In genomic region chr14:72882047-72882446, GRCh38 we compare ENCODE assay signal across 23 cellular contexts. TPM values are rescaled to one million over a fixed set of nuclear protein-coding genes. Genes with fewer than 3 reads are reported as not detected.
DNase-seq lines count a peak whose midpoint lies in the region; ATAC-seq, FAIRE-seq and TF ChIP-seq lines count a peak whose summit lies in the region.
"Had no signal": no experiment of that assay in that cellular context is flagged by ENCODE, and none has a peak within 500 bp of the region (broad histone marks: within the 10 kb centered on the region; RNA-seq: fewer than 3 reads in every experiment).

No MANE protein-coding gene starts in this region.

- no peaks in the 10 kb centered on the region for H4K20me1 ChIP-seq in K562 (replicated peaks; ENCODE audit: control insufficient read depth, insufficient read depth, low read length)
- H4K20me1 ChIP-seq: BLaER1 treated with 17β-estradiol and CSF1 and Interleukin-3, amounts not matched to agents 10 nM and 100 nM had no signal

- H3K4me1 ChIP-seq in A549 (no peaks in the 10 kb centered on the region), K562 (replicated peaks in 1 of 2; ENCODE audit: control insufficient read depth in 2 of 2, insufficient read depth in 2 of 2, low read length in 2 of 2) (peaks cover 0 to 6% of the 10 kb centered on the region in 2 experiments; a peak in 3 of 5 replicates)
- H3K4me1 ChIP-seq: Caco-2 had no signal

- intact Hi-C loops in K562 (cut with micrococcal nuclease) = no loop called here

- H3K27ac Mint-ChIP-seq in activated CD8-positive, alpha-beta memory T cell treated with anti-CD3 and anti-CD28 coated beads, Interleukin-2, amount 10 ng/mL, durations not matched to agents 7 days and 5 days = peak overlapping the region; percentile 5
- peak overlapping the region; percentile 21 to 82 (median 63) for H3K27ac Mint-ChIP-seq in nephron
- no peak overlapping the region for H3K27ac Mint-ChIP-seq in chondrocyte (ENCODE audit: unreplicated experiment)
- H3K27ac Mint-ChIP-seq: CD14-positive monocyte; CD4-positive, alpha-beta T cell; H9 had no signal

- FAIRE-seq in A549 (lab: Jason Lieb, UNC) (no peak), K562 (lab: Jason Lieb, UNC) (no peak)
- FAIRE-seq: A204.1, G401.6, GM12892 had no signal

- H3K9me3 ChIP-seq in A549 = no peaks in the 10 kb centered on the region
- H3K9me3 ChIP-seq in K562 (replicated peaks; ENCODE audit: control insufficient read depth, insufficient read depth, low read depth, low read length) = no peaks in the 10 kb centered on the region
- H3K9me3 ChIP-seq: BE2C; BLaER1 treated with 17β-estradiol and CSF1 and Interleukin-3, amounts not matched to agents 10 nM and 100 nM; Caco-2 had no signal

- no peak overlapping the region for H3K4me2 ChIP-seq in A549
- no peak overlapping the region for H3K4me2 ChIP-seq in K562 (ENCODE audit: insufficient read depth, low read length)

- no peak for ATAC-seq in activated CD8-positive, alpha-beta memory T cell treated with anti-CD3 and anti-CD28 coated beads, Interleukin-2, amount 10 ng/mL, durations not matched to agents 7 days and 5 days
- no peak for ATAC-seq in A549
- no peak for ATAC-seq in K562
- ATAC-seq in HG03457 (IDR thresholded peaks at IDR 0.05; ENCODE audit: unreplicated experiment) = no peak
- ATAC-seq: HCT116 had no signal

- peaks cover 45% of the 10 kb centered on the region for H3K4me1 Mint-ChIP-seq in activated CD8-positive, alpha-beta memory T cell treated with anti-CD3 and anti-CD28 coated beads, Interleukin-2, amount 10 ng/mL, durations not matched to agents 7 days and 5 days
- H3K4me1 Mint-ChIP-seq in nephron (peaks cover 48% of the 10 kb centered on the region), chondrocyte (ENCODE audit: low read depth) (no peaks in the 10 kb centered on the region)

- peaks cover 10% of the 10 kb centered on the region for H3K27me3 Mint-ChIP-seq in activated CD8-positive, alpha-beta memory T cell treated with anti-CD3 and anti-CD28 coated beads, Interleukin-2, amount 10 ng/mL, durations not matched to agents 7 days and 5 days
- H3K27me3 Mint-ChIP-seq in nephron (ENCODE audit: low read depth) (peaks cover 11% of the 10 kb centered on the region), chondrocyte (ENCODE audit: low read depth) (no peaks in the 10 kb centered on the region)
- H3K27me3 Mint-ChIP-seq: CD4-positive, alpha-beta T cell had no signal

- no peak for TF ChIP-seq EP300 in A549 (IDR thresholded peaks at IDR 0.05)
- TF ChIP-seq EP300 in K562 (IDR thresholded peaks at IDR 0.05; ENCODE audit: low read length) = no peak

- H3K36me3 ChIP-seq in K562 (ENCODE audit: control insufficient read depth, insufficient read depth, low read length) = no peaks in the 10 kb centered on the region
- H3K36me3 ChIP-seq: BE2C; BLaER1 treated with 17β-estradiol and CSF1 and Interleukin-3, amounts not matched to agents 10 nM and 100 nM had no signal

- no peak overlapping the region for H2AFZ ChIP-seq in K562 (ENCODE audit: low read depth, low read length)

- no peak overlapping the region for H3K27ac ChIP-seq in A549
- no peak overlapping the region for H3K27ac ChIP-seq in K562 (ENCODE audit: extremely low read depth, low read depth, low read length)
- H3K27ac ChIP-seq: 22Rv1; BLaER1 treated with 17β-estradiol and CSF1 and Interleukin-3, amounts not matched to agents 10 nM and 100 nM had no signal

- no peaks in the 10 kb centered on the region for H3K9me1 ChIP-seq in K562 (ENCODE audit: control insufficient read depth, insufficient read depth, low read length)

- in situ Hi-C loops in K562 (cut with MboI) = no loop called here

- no peak overlapping the region for H3K4me3 Mint-ChIP-seq in activated CD8-positive, alpha-beta memory T cell treated with anti-CD3 and anti-CD28 coated beads, Interleukin-2, amount 10 ng/mL, durations not matched to agents 7 days and 5 days
- H3K4me3 Mint-ChIP-seq in nephron (no peak overlapping the region), chondrocyte (ENCODE audit: unreplicated experiment) (no peak overlapping the region)
- H3K4me3 Mint-ChIP-seq: CD14-positive monocyte; CD4-positive, alpha-beta T cell had no signal

- BruUV-seq in K562 (replicated peaks; lab: Mats Ljungman, UMichigan) = no TSS peak

- peaks cover 3% of the 10 kb centered on the region for H3K9me3 Mint-ChIP-seq in activated CD8-positive, alpha-beta memory T cell treated with anti-CD3 and anti-CD28 coated beads, Interleukin-2, amount 10 ng/mL, durations not matched to agents 7 days and 5 days (ENCODE audit: low read depth)
- H3K9me3 Mint-ChIP-seq in nephron (no peaks in the 10 kb centered on the region), chondrocyte (ENCODE audit: low read depth) (no peaks in the 10 kb centered on the region)
- H3K9me3 Mint-ChIP-seq: CD4-positive, alpha-beta T cell had no signal

- TF ChIP-seq CTCF in A549 (IDR thresholded peaks at IDR 0.05) = no peak
- TF ChIP-seq CTCF in K562 (IDR thresholded peaks at IDR 0.05 in 2 of 3, conservative IDR thresholded peaks at IDR 0.05 in 1 of 3; ENCODE audit: insufficient read depth in 2 of 3, low read depth in 1 of 3, low read length in 3 of 3) = no peak
- TF ChIP-seq CTCF in nephron (IDR thresholded peaks at IDR 0.05; ENCODE audit: unreplicated experiment in 3 of 3) = no peak
- no peak for TF ChIP-seq CTCF in chondrocyte (IDR thresholded peaks at IDR 0.05)

- no peaks in the 10 kb centered on the region for H3K27me3 ChIP-seq in K562 (ENCODE audit: control insufficient read depth in 2 of 2, insufficient read depth in 2 of 2, low read length in 2 of 2)
- H3K27me3 ChIP-seq: BE2C had no signal

- no peak for DNase-seq in activated CD8-positive, alpha-beta memory T cell treated with anti-CD3 and anti-CD28 coated beads, Interleukin-2, amount 10 ng/mL, durations not matched to agents 7 days and 5 days
- no peak for DNase-seq in activated CD8-positive, alpha-beta memory T cell treated with anti-CD3 and anti-CD28 coated beads, Interleukin-2, amount 50 U/mL, for 4 hours
- no peak for DNase-seq in A549 (ENCODE audit: low read depth in 1 of 2, low spot score in 1 of 2)
- DNase-seq in K562 (ENCODE audit: extremely low read depth in 1 of 4, low spot score in 3 of 4) = no peak
- no peak for DNase-seq in NCI-H2171 treated with DMSO at 0.1 percent for 48 hours (lab: John Stamatoyannopoulos, UW)
- no peak for DNase-seq in chondrocyte (ENCODE audit: low spot score)
- DNase-seq: ACHN; AML-193; BE2C; Caco-2; CD4-positive, alpha-beta T cell; DMS153; DND-41; H9 had no signal

- no peak overlapping the region for H3K4me3 ChIP-seq in A549
- H3K4me3 ChIP-seq in K562 = no peak overlapping the region
- H3K4me3 ChIP-seq: BLaER1 treated with 17β-estradiol and CSF1 and Interleukin-3, amounts not matched to agents 10 nM and 100 nM had no signal

- 88% methylated on average over 1 of the region's 1 CpG for WGBS in A549 (ENCODE audit: missing lambda C conversion rate)
- 33% methylated on average over 1 of the region's 1 CpG for WGBS in K562 (ENCODE audit: insufficient coverage, low coverage, missing lambda C conversion rate)

- no peak overlapping the region for H3K9ac ChIP-seq in K562 (ENCODE audit: insufficient read depth in 1 of 2, low read depth in 2 of 2, low read length in 2 of 2)
- H3K9ac ChIP-seq: BLaER1 treated with 17β-estradiol and CSF1 and Interleukin-3, amounts not matched to agents 10 nM and 100 nM had no signal

- CTCF ChIA-PET in activated CD8-positive, alpha-beta memory T cell treated with anti-CD3 and anti-CD28 coated beads, Interleukin-2, amount 10 ng/mL, durations not matched to agents 7 days and 5 days (lab: Charles Lee) = interaction anchor here (2.2 kb wide), 1 partner anchor 23 kb away, joined by 5 read pairs; no protein-coding TSS in a partner anchor
- CTCF ChIA-PET in A549 (lab: Yijun Ruan, JAX) = interaction anchor here (1.5 kb wide), 1 partner anchor 23 kb away, joined by 4 read pairs; no protein-coding TSS in a partner anchor
- CTCF ChIA-PET in K562 (lab: Yijun Ruan, JAX; ENCODE audit: low intra/inter-chr PET ratio) = no interaction called here

- POLR2A ChIA-PET in A549 (lab: Yijun Ruan, JAX) = no interaction called here
- POLR2A ChIA-PET in K562 (lab: Yijun Ruan, JAX) = interaction anchor here (1.1 kb wide), 2 partner anchors 12 to 26 kb away, joined by 3 to 4 read pairs; partner anchors contain the start of gene DPF3

- H3K79me2 ChIP-seq in K562 (ENCODE audit: control insufficient read depth, insufficient read depth, low read length) = no peaks in the 10 kb centered on the region

- no peak for TF ChIP-seq POLR2A in A549 (IDR thresholded peaks at IDR 0.05; ENCODE audit: low read length)
- TF ChIP-seq POLR2A in K562 (conservative IDR thresholded peaks at IDR 0.05) = no peak

- H3K36me3 Mint-ChIP-seq in activated CD8-positive, alpha-beta memory T cell treated with anti-CD3 and anti-CD28 coated beads, Interleukin-2, amount 10 ng/mL, durations not matched to agents 7 days and 5 days = peaks cover 19% of the 10 kb centered on the region
- H3K36me3 Mint-ChIP-seq in nephron (ENCODE audit: low read depth) (peaks cover 6% of the 10 kb centered on the region), chondrocyte (ENCODE audit: low read depth) (no peaks in the 10 kb centered on the region)
- H3K36me3 Mint-ChIP-seq: CD14-positive monocyte had no signal

- TF ChIP-seq RAD21 in A549 (conservative IDR thresholded peaks at IDR 0.05 in 1 of 2, IDR thresholded peaks at IDR 0.05 in 1 of 2) (no peak), K562 (CRISPR knock-in tag; conservative IDR thresholded peaks at IDR 0.05 in 1 of 2, IDR thresholded peaks at IDR 0.05 in 1 of 2) (no peak)

RNA-seq across cellular contexts. Expression of gene DPF3, which starts 11.9 kb away (rescaled TPM):
- total RNA-seq in activated CD8-positive, alpha-beta memory T cell treated with anti-CD3 and anti-CD28 coated beads, Interleukin-2, amount 10 ng/mL, durations not matched to agents 7 days and 5 days = 10 to 100 TPM; 10.2 to 12.2 TPM
- polyA plus RNA-seq in A549 (2011; rRNA removed) (0.05 and 0.28 TPM in 2 replicates), A549 (2017; fragmentation: RNase III; extraction: RNeasy Plus Mini Kit Qiagen cat#74134 plus additional on column Dnase treatment) (0.09 to 0.24 TPM (median 0.10 TPM) in 3 replicates), K562 (2011; rRNA removed) (0.64 and 0.78 TPM in 2 replicates), K562 (2014; fragmentation: Illumina TruSeq; extraction: Trizol) (1.0 and 1.1 TPM in 2 replicates), K562 (2014; fragmentation: Nextera tagmentation; extraction: Ambion mirVana) (under 1 TPM; 0.21 to 0.25 TPM), K562 (2014; rRNA removed) (1.4 and 1.8 TPM in 2 replicates)
- 0.05 and 0.07 TPM in 2 replicates for polyA plus RNA-seq in A549 (2012; cell fraction: cytosol; rRNA removed)
- 0.07 and 0.10 TPM in 2 replicates for polyA plus RNA-seq in A549 (2012; cell fraction: nucleus; rRNA removed)
- 0.58 TPM in 1 of 2 replicates, not detected in the other for polyA minus RNA-seq in A549 (2011; rRNA and poly(A)+ RNA removed)
- total RNA-seq in K562 (2011; cell fraction: chromatin; rRNA removed; ENCODE audit: low replicate concordance) = 6.6 TPM in 2 replicates
- 4.2 and 4.7 TPM in 2 replicates for total RNA-seq in K562 (2011; cell fraction: nucleolus; rRNA removed)
- total RNA-seq in K562 (2011; cell fraction: nucleoplasm; rRNA removed) = 3.7 and 5.2 TPM in 2 replicates
- total RNA-seq in K562 (2014; rRNA removed) (1.0 and 4.9 TPM in 2 replicates), K562 (2014; rRNA removed; fragmentation: Illumina TruSeq; extraction: Trizol) (0.64 and 1.2 TPM in 2 replicates), K562 (2015; rRNA removed; fragmentation: Illumina TruSeq; extraction: Trizol) (1.3 and 2.1 TPM in 2 replicates), K562 (2021) (1.1 and 1.7 TPM in 2 replicates), chondrocyte (1.1 to 2.3 TPM (median 1.1 TPM) in 3 replicates)
- 0.37 and 0.38 TPM in 2 replicates for polyA plus RNA-seq in K562 (2011; cell fraction: cytosol; rRNA removed)
- 2.2 and 3.4 TPM in 2 replicates for polyA plus RNA-seq in K562 (2011; cell fraction: nucleus; rRNA removed)
- polyA plus RNA-seq in K562 (2012) = 1.0 and 1.3 TPM in 2 replicates
- polyA minus RNA-seq in K562 (2011; rRNA and poly(A)+ RNA removed) = 0.63 and 1.9 TPM in 2 replicates
- polyA minus RNA-seq in K562 (2011; cell fraction: cytosol; rRNA and poly(A)+ RNA removed) = not detected in 2 replicates
- polyA minus RNA-seq in K562 (2011; cell fraction: nucleus; rRNA and poly(A)+ RNA removed) = 3.1 and 3.9 TPM in 2 replicates
- total RNA-seq: Caco-2, H9 had no signal

RNA-seq across cellular contexts. Expression of gene DCAF4, which starts 44.2 kb away (rescaled TPM):
- 10 to 100 TPM; 17.3 to 23.1 TPM for total RNA-seq in activated CD8-positive, alpha-beta memory T cell treated with anti-CD3 and anti-CD28 coated beads, Interleukin-2, amount 10 ng/mL, durations not matched to agents 7 days and 5 days
- polyA plus RNA-seq in A549 (2011; rRNA removed) (21.0 and 22.4 TPM in 2 replicates), A549 (2017; fragmentation: RNase III; extraction: RNeasy Plus Mini Kit Qiagen cat#74134 plus additional on column Dnase treatment) (18.4 to 18.9 TPM (median 18.8 TPM) in 3 replicates), K562 (2011; rRNA removed) (26.9 and 31.8 TPM in 2 replicates), K562 (2014; fragmentation: Illumina TruSeq; extraction: Trizol) (40.3 and 49.2 TPM in 2 replicates), K562 (2014; fragmentation: Nextera tagmentation; extraction: Ambion mirVana) (1 to 10 TPM; 2.7 to 3.8 TPM), K562 (2014; rRNA removed) (27.9 and 34.6 TPM in 2 replicates)
- 18.9 and 19.2 TPM in 2 replicates for polyA plus RNA-seq in A549 (2012; cell fraction: cytosol; rRNA removed)
- polyA plus RNA-seq in A549 (2012; cell fraction: nucleus; rRNA removed) = 43.8 and 58.5 TPM in 2 replicates
- 33.3 and 35.7 TPM in 2 replicates for polyA minus RNA-seq in A549 (2011; rRNA and poly(A)+ RNA removed)
- 103 and 169 TPM in 2 replicates for total RNA-seq in K562 (2011; cell fraction: chromatin; rRNA removed; ENCODE audit: low replicate concordance)
- 82.0 and 90.8 TPM in 2 replicates for total RNA-seq in K562 (2011; cell fraction: nucleolus; rRNA removed)
- 65.7 and 81.0 TPM in 2 replicates for total RNA-seq in K562 (2011; cell fraction: nucleoplasm; rRNA removed)
- total RNA-seq in K562 (2014; rRNA removed) (21.4 and 31.3 TPM in 2 replicates), K562 (2014; rRNA removed; fragmentation: Illumina TruSeq; extraction: Trizol) (18.8 and 22.9 TPM in 2 replicates), K562 (2015; rRNA removed; fragmentation: Illumina TruSeq; extraction: Trizol) (19.6 and 20.4 TPM in 2 replicates), K562 (2021) (27.9 and 28.2 TPM in 2 replicates), chondrocyte (17.0 to 26.0 TPM (median 23.8 TPM) in 3 replicates)
- 19.4 and 29.3 TPM in 2 replicates for polyA plus RNA-seq in K562 (2011; cell fraction: cytosol; rRNA removed)
- 98.8 and 105 TPM in 2 replicates for polyA plus RNA-seq in K562 (2011; cell fraction: nucleus; rRNA removed)
- polyA plus RNA-seq in K562 (2012) = 13.8 and 14.5 TPM in 2 replicates
- 28.0 and 31.0 TPM in 2 replicates for polyA minus RNA-seq in K562 (2011; rRNA and poly(A)+ RNA removed)
- polyA minus RNA-seq in K562 (2011; cell fraction: cytosol; rRNA and poly(A)+ RNA removed) = 6.0 and 10.9 TPM in 2 replicates
- 34.7 and 41.1 TPM in 2 replicates for polyA minus RNA-seq in K562 (2011; cell fraction: nucleus; rRNA and poly(A)+ RNA removed)
